In the genomic region with DNA sequence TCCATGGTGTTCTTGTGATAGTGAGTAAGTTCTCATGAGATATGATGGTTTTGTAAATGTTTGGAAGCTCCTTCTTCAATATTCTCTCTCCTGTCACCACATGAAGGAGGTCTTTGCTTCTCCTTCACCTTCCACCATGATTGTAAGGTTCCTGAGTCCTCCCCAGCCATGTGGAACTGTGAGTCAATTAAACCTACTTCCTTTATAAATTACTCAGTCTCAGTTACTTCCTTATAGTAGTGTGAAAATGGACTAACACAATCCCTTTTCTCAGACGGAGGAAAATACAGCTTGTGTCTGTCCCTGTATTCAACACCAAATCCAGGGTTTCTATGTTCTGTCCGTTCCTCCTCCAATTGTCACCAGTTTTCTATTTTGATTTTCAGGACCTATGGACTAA, we compare ENCODE assay signal across 18 cellular contexts.
"Had no signal": no experiment of that assay in that cellular context is flagged by ENCODE, and none has a peak within 500 bp of the region (broad histone marks: within the 10 kb centered on the region; RNA-seq: fewer than 3 reads in every experiment).

No MANE protein-coding gene starts in this region.

- FAIRE-seq: frontal cortex, pancreas had no signal

- H3K27me3 ChIP-seq: heart left ventricle, pancreas, right lobe of liver, suprapubic skin, thyroid gland, upper lobe of left lung, uterus had no signal

- H3K4me3 ChIP-seq: heart left ventricle, pancreas, prostate gland, right lobe of liver, suprapubic skin, thyroid gland, upper lobe of left lung, uterus had no signal

- H3K9me3 ChIP-seq: heart left ventricle, pancreas, prostate gland, right lobe of liver, suprapubic skin, thyroid gland, upper lobe of left lung, uterus had no signal

- H3K27ac ChIP-seq: heart left ventricle, pancreas, prostate gland, right lobe of liver, suprapubic skin, thyroid gland, upper lobe of left lung, uterus had no signal

- ATAC-seq: heart left ventricle; left lobe of liver; pancreas; right lobe of liver; stimulated activated effector memory CD8-positive, alpha-beta T cell treated with anti-CD3 and anti-CD28 coated beads, Interleukin-12 subunit alpha, Interleukin-12 subunit beta, amount 100 ng/mL, for 72 hours; stimulated activated naive CD8-positive, alpha-beta T cell treated with anti-CD3 and anti-CD28 coated beads, Interleukin-15, Interleukin-2, amounts not matched to agents 100 U/mL and 50 U/mL, for 24 hours had no signal

- H3K36me3 ChIP-seq: heart left ventricle, pancreas, prostate gland, right lobe of liver, suprapubic skin, thyroid gland, upper lobe of left lung, uterus had no signal

- H3K4me1 ChIP-seq: pancreas, prostate gland, right lobe of liver, suprapubic skin, thyroid gland, upper lobe of left lung, uterus had no signal

- DNase-seq: heart left ventricle; hippocampal formation; kidney glomerular epithelial cell; mammary epithelial cell; occipital lobe; pancreas; right lobe of liver; stimulated activated CD4-positive, alpha-beta T cell treated with anti-CD3 and anti-CD28 coated beads, Interleukin-4, amount 100 ng/mL, for 1 hour; stimulated activated CD8-positive, alpha-beta memory T cell treated with anti-CD3 and anti-CD28 coated beads, Interleukin-4, amount 100 ng/mL, for 48 hours; stimulated activated naive CD8-positive, alpha-beta T cell treated with anti-CD3 and anti-CD28 coated beads, Interleukin-15, Interleukin-2, amounts not matched to agents 100 U/mL and 50 U/mL, for 24 hours; thyroid gland; upper lobe of left lung; uterus had no signal
